ENCODE assay signal across 9 cellular contexts in the genomic region with DNA sequence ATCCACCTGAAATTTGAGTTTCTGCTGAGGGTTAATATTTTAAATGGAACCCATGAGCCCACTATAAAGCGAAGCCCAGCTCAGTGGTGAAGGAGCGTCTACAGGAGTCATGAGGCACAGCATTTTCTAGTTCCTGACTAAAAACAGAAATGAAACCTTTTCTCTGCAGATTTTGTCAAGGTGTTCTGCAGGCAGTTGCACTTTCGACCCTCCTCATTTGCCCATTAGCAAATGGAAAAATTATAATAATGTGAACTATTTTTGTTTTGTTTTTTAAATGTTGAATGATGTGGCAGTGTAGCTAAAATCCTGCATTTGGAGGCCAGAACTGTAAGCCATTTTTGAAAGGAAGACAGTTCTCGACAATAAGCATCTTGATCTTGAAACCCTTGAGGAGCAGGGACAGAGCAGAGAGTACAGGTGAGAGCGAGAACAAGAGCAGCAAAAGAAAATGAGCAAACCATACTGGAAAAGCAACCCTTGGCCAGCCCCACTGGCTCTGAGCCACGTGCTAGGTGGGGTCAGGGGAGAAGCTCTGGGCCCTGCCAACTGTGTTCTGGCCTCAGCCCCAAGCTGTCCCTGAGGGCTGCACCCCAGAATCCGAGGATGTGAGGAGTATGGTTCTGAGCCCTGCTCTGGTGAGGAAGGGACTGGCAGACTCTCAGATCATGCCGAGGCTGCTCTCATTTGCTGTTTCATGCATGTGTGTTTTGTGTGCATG. TPM values are rescaled to one million over a fixed set of nuclear protein-coding genes. Genes with fewer than 3 reads are reported as not detected.
DNase-seq lines count a peak whose midpoint lies in the region; ATAC-seq, FAIRE-seq and TF ChIP-seq lines count a peak whose summit lies in the region.
"Had no signal": no experiment of that assay in that cellular context is flagged by ENCODE, and none has a peak within 500 bp of the region (broad histone marks: within the 10 kb centered on the region; RNA-seq: fewer than 3 reads in every experiment).

No MANE protein-coding gene starts in this region.

- no peaks in the 10 kb centered on the region for H3K9me3 ChIP-seq in pancreas
- H3K9me3 ChIP-seq: Caco-2 had no signal

- H3K4me3 ChIP-seq in pancreas, result no peak overlapping the region

- no peaks in the 10 kb centered on the region for H3K36me3 ChIP-seq in pancreas

- TF ChIP-seq POLR2A in Raji (IDR thresholded peaks at IDR 0.05; ENCODE audit: insufficient read depth, low read depth, low read length), result peak; percentile 45; the same call in 1 of the 2 replicates

- peak; percentile 98 for FAIRE-seq in GM19239 (lab: Jason Lieb, UNC)
- no peak for FAIRE-seq in pancreas (lab: Jason Lieb, UNC)

- no peak overlapping the region for H3K27ac ChIP-seq in pancreas

- WGBS in pancreas, 2 donors, result 79 to 86% methylated on average over 8 of the region's 8 CpGs

- peak; percentile 68 for DNase-seq in GM10266 (ENCODE audit: extremely low spot score)
- DNase-seq in GM19239 (ENCODE audit: insufficient read length, low spot score), result peak; percentile 33
- DNase-seq in NCI-H1092 (lab: John Stamatoyannopoulos, UW), result no peak
- no peak for DNase-seq in pancreas
- no peak for DNase-seq in NCI-H446 (lab: John Stamatoyannopoulos, UW)
- DNase-seq in NCI-H1930 (lab: John Stamatoyannopoulos, UW), result no peak
- DNase-seq: Caco-2 had no signal

- TF ChIP-seq CTCF in GM10266 (IDR thresholded peaks at IDR 0.05; ENCODE audit: control insufficient read depth, insufficient read depth, low read depth, missing control alignments) (no peak), pancreas (IDR thresholded peaks at IDR 0.05) (no peak)

- H3K4me1 ChIP-seq in pancreas, result peaks cover 0 to 5% (median 3%) of the 10 kb centered on the region in 3 donors
- H3K4me1 ChIP-seq: Caco-2 had no signal

- intact Hi-C loops in pancreas (cut with DNase I), result no loop called here

- H3K27me3 ChIP-seq in pancreas, result no peaks in the 10 kb centered on the region

- peak; percentile 74 for ATAC-seq in HG02938 (IDR thresholded peaks at IDR 0.05; ENCODE audit: unreplicated experiment)
- ATAC-seq in pancreas, result no peak

RNA-seq across cellular contexts. Expression of a gene that starts 26.4 kb away (rescaled TPM):
- total RNA-seq in pancreas, result 10 to 100 TPM in 4 of 6 donors, 1 to 10 TPM in 2; 7.9 to 23.4 (median 12.8) TPM
- polyA plus RNA-seq in pancreas, result 10 to 100 TPM in 1 of 2 donors, 1 to 10 TPM in 1; 10.0 to 24.1 TPM

Comparison
In these comparisons a context has a peak if more than half of its experiments do, and no peak if none do; other contexts are left out.
1. DNase-seq: peak in GM10266 (single experiment) and GM19239 (single experiment); none in NCI-H1092 (single experiment), pancreas (0 of 6), NCI-H446 (0 of 2) and NCI-H1930 (0 of 2).